1 cellular context compared by ENCODE assay signal in genomic region chr3:27166888-27167287, GRCh38.
TF ChIP-seq lines count a peak whose summit lies in the region.

No MANE protein-coding gene starts in this region.

TF ChIP-seq in GM23338, 12 proteins besides CTCF, POLR2A, EP300 and RAD21 (continued from another document):
- TF ChIP-seq ZNF462 (CRISPR knock-in tag; IDR thresholded peaks at IDR 0.05) (no peak), JUNB (IDR thresholded peaks at IDR 0.05; ENCODE audit: unreplicated experiment) (no peak), ETS1 (IDR thresholded peaks at IDR 0.05) (no peak), EZH2 (IDR thresholded peaks at IDR 0.05; ENCODE audit: low read depth, unreplicated experiment) (no peak), EZH2phosphoT487 (IDR thresholded peaks at IDR 0.05; ENCODE audit: unreplicated experiment) (no peak), POLR2AphosphoS5 (IDR thresholded peaks at IDR 0.05; ENCODE audit: low read depth) (no peak), STAT1 (IDR thresholded peaks at IDR 0.05; ENCODE audit: unreplicated experiment) (no peak), NANOG (IDR thresholded peaks at IDR 0.05; ENCODE audit: borderline replicate concordance) (no peak), CREB1 (CRISPR knock-in tag; IDR thresholded peaks at IDR 0.05; ENCODE audit: low read depth) (no peak), ZNF331 (CRISPR knock-in tag; IDR thresholded peaks at IDR 0.05; ENCODE audit: low read depth) (no peak)
- TF ChIP-seq, protein P1, sequence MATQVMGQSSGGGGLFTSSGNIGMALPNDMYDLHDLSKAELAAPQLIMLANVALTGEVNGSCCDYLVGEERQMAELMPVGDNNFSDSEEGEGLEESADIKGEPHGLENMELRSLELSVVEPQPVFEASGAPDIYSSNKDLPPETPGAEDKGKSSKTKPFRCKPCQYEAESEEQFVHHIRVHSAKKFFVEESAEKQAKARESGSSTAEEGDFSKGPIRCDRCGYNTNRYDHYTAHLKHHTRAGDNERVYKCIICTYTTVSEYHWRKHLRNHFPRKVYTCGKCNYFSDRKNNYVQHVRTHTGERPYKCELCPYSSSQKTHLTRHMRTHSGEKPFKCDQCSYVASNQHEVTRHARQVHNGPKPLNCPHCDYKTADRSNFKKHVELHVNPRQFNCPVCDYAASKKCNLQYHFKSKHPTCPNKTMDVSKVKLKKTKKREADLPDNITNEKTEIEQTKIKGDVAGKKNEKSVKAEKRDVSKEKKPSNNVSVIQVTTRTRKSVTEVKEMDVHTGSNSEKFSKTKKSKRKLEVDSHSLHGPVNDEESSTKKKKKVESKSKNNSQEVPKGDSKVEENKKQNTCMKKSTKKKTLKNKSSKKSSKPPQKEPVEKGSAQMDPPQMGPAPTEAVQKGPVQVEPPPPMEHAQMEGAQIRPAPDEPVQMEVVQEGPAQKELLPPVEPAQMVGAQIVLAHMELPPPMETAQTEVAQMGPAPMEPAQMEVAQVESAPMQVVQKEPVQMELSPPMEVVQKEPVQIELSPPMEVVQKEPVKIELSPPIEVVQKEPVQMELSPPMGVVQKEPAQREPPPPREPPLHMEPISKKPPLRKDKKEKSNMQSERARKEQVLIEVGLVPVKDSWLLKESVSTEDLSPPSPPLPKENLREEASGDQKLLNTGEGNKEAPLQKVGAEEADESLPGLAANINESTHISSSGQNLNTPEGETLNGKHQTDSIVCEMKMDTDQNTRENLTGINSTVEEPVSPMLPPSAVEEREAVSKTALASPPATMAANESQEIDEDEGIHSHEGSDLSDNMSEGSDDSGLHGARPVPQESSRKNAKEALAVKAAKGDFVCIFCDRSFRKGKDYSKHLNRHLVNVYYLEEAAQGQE (IDR thresholded peaks at IDR 0.05; ENCODE audit: unreplicated experiment): no peak
